ENCODE assay signal across 15 cellular contexts in the genomic region with DNA sequence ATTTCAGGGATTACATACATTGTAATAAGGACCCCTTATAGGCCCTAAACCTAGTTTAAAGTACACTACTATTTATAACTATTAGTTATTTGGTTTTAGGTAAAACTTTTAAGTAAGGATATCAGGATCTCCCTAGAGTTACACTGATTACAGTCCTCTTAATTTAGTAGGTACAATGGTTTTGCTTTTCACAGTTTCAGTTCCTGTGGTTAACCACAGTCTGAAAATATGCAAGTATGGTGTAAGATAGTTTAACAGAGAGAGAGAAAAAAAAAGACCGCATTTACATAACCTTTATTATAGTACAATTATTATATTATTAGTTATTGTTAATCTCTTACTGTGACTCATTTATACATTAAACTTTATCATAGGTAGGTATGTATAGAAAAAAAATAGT.
A peak's percentile ranks its signal among the peaks of the same experiment; 100 is the strongest.
DNase-seq lines count a peak whose midpoint lies in the region; ATAC-seq and TF ChIP-seq lines count a peak whose summit lies in the region.
"Had no signal": no experiment of that assay in that cellular context is flagged by ENCODE, and none has a peak within 500 bp of the region (broad histone marks: within the 10 kb centered on the region; RNA-seq: fewer than 3 reads in every experiment).

No MANE protein-coding gene starts in this region.

- peak; percentile 94 for ATAC-seq in GM19351 (IDR thresholded peaks at IDR 0.05; ENCODE audit: unreplicated experiment)
- ATAC-seq in HG02642 (IDR thresholded peaks at IDR 0.05; ENCODE audit: poor library complexity, unreplicated experiment): peak; percentile 70
- peak; percentile 84 for ATAC-seq in HG03460 (IDR thresholded peaks at IDR 0.05; ENCODE audit: unreplicated experiment)
- ATAC-seq in GM18517 (IDR thresholded peaks at IDR 0.05; ENCODE audit: unreplicated experiment): no peak
- ATAC-seq: activated T-cell treated with anti-CD3 and anti-CD28 coated beads, Interleukin-2, amount 50 U/mL, for 72 hours; naive thymus-derived CD4-positive, alpha-beta T cell; PC-3; sciatic nerve had no signal

- no peaks in the 10 kb centered on the region for H3K9me3 ChIP-seq in colonic mucosa

- H3K4me1 ChIP-seq in colonic mucosa: no peaks in the 10 kb centered on the region

- peak; percentile 16 for DNase-seq in epithelial cell of esophagus (ENCODE audit: low read depth)
- no peak for DNase-seq in DMS153 (lab: John Stamatoyannopoulos, UW)
- DNase-seq in activated CD4-positive, alpha-beta T cell treated with anti-CD3 and anti-CD28 coated beads for 48 hours: no peak
- DNase-seq in colonic mucosa: no peak
- DNase-seq: activated CD4-positive, alpha-beta T cell treated with anti-CD3 and anti-CD28 coated beads for 1 hour; activated T-cell treated with anti-CD3 and anti-CD28 coated beads, Interleukin-2, amount 50 U/mL, for 72 hours; KBM-7; naive thymus-derived CD4-positive, alpha-beta T cell; PC-3 had no signal

- TF ChIP-seq CTCF in epithelial cell of esophagus (IDR thresholded peaks at IDR 0.05; ENCODE audit: insufficient read depth, low read depth, low read length, missing control alignments): no peak
- TF ChIP-seq CTCF in colonic mucosa (IDR thresholded peaks at IDR 0.05): no peak

- H3K4me3 ChIP-seq in epithelial cell of esophagus (ENCODE audit: low read length) (no peak overlapping the region), colonic mucosa (no peak overlapping the region)

- no peaks in the 10 kb centered on the region for H3K36me3 ChIP-seq in colonic mucosa

- H3K27me3 ChIP-seq in colonic mucosa: no peaks in the 10 kb centered on the region

- intact Hi-C loops in colonic mucosa (cut with DNase I): no loop called here

- H3K9ac ChIP-seq in colonic mucosa (ENCODE audit: low read depth in 2 of 2, low read length in 2 of 2): no peak overlapping the region

- H3K27ac ChIP-seq in colonic mucosa: no peak overlapping the region
- H3K27ac ChIP-seq: C4-2B had no signal
